9 cellular contexts compared by ENCODE assay signal in the genomic region with DNA sequence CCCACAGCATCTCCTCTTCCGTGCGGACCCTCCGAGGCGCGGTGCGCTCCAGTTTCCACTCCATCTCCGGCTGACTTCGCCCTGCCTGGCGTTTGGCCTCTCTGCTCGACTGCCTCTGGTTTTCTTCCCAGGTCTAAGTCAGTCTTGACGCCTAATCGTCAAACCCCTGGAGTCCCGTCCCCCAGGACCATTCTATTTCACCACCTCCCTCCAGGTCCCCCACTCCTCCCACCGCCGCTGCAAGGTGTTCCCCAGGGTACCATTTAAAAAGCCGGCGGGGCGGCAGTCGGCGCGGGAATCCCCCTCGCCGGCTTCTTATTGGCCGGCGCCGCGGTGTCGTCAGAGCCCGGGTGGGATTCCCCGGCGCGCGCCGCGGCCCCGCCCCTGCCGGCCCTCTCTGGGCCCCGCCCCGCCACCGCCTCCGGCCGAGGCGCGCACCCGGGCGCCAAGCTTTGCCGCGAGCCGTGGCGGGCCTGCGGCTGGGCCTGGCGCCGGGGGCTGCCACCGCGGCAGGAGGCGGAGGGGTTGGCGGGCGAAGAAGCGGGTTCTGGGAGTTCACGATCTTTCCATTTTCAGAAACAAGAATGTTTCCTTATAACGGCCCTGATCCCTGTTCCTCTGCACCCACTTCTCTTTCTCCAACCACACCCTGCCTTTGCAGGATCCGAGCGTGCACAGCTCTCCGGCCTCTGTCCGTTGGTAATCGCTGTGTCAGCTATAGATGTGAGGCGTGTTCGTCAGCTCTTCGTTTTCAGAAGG. TPM values are rescaled to one million over a fixed set of nuclear protein-coding genes. Genes with fewer than 3 reads are reported as not detected.
DNase-seq lines count a peak whose midpoint lies in the region; ATAC-seq lines count a peak whose summit lies in the region.
"Had no signal": no experiment of that assay in that cellular context is flagged by ENCODE, and none has a peak within 500 bp of the region (broad histone marks: within the 10 kb centered on the region; RNA-seq: fewer than 3 reads in every experiment).

A gene with protein sequence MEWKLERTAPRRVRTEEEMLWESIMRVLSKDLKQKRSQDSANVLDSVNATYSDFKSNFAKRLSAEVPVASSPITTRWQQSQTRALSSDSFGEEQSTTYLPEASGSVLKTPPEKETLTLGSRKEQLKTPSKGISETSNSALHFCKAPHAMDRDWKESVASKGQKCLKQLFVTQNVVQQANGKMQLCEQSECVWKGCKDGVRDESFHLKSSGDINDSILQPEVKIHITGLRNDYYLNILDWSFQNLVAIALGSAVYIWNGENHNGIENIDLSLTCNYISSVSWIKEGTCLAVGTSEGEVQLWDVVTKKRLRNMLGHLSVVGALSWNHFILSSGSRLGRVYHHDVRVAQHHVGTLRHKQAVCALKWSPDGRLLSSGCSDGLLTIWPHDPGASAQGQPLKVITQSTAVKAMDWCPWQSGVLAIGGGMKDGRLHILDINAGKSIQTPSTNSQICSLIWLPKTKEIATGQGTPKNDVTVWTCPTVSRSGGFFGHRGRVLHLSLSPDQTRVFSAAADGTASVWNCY (minus strand): TSS at position 241 of the 759 bp plus-strand sequence. CDS start 177 bp downstream, at position 64.

- H3K9me3 ChIP-seq in subcutaneous abdominal adipose tissue (ENCODE audit: control insufficient read depth in 5 of 5, low read length in 5 of 5) = no peaks in the 10 kb centered on the region

- peak within 1 kb of the TSS; percentile 67 to 79 (median 73) for H3K4me3 ChIP-seq in subcutaneous abdominal adipose tissue (ENCODE audit: low read depth in 1 of 5, low read length in 5 of 5)

- no peaks in the 10 kb centered on the region for H3K36me3 Mint-ChIP-seq in IgD-negative memory B cell

- peak within 1 kb of the TSS in 2 of 5 donors; percentile 55 to 59 for H3K9ac ChIP-seq in subcutaneous abdominal adipose tissue (ENCODE audit: low read length in 5 of 5)

- peaks cover 6 to 34% (median 28%) of the 10 kb centered on the region in 5 donors for H3K4me1 ChIP-seq in subcutaneous abdominal adipose tissue (ENCODE audit: control insufficient read depth in 5 of 5, insufficient read depth in 5 of 5, low read length in 5 of 5)

- no peak within 1 kb of the TSS for H3K27ac ChIP-seq in subcutaneous abdominal adipose tissue (ENCODE audit: low read depth, low read length)
- H3K27ac ChIP-seq: epithelial cell of prostate had no signal

- H3K27me3 ChIP-seq in subcutaneous abdominal adipose tissue (ENCODE audit: control insufficient read depth in 5 of 5, insufficient read depth in 4 of 5, low read length in 5 of 5) = peaks cover 29 to 38% (median 34%) of the 10 kb centered on the region in 5 donors

- H3K4me3 Mint-ChIP-seq in IgD-negative memory B cell = peak within 1 kb of the TSS; percentile 74 to 96 (median 88)

- peak; percentile 68 for DNase-seq in DMS53 treated with DMSO at 0.1 percent for 48 hours (lab: John Stamatoyannopoulos, UW; ENCODE audit: unreplicated experiment)
- peak; percentile 88 for DNase-seq in RPMI8226
- DNase-seq in activated T-helper 9 cell treated with anti-CD3 and anti-CD28 coated beads, Interleukin-2, amount 50 U/mL, for 16 hours (ENCODE audit: low read depth) = peak; percentile 71
- DNase-seq in foreskin melanocyte = peak; percentile 35
- DNase-seq in nucleus accumbens (lab: John Stamatoyannopoulos, UW) = peak in 35 of 56 donors; percentile 3 to 64 (median 21)

- H3K9me3 Mint-ChIP-seq in IgD-negative memory B cell = peaks cover 0 to 8% (median 4%) of the 10 kb centered on the region in 3 donors

- H3K27ac Mint-ChIP-seq in IgD-negative memory B cell = peak within 1 kb of the TSS; percentile 62 to 92 (median 79)

- peaks cover 53% of the 10 kb centered on the region for H3K27me3 Mint-ChIP-seq in IgD-negative memory B cell

- no peaks in the 10 kb centered on the region for H3K36me3 ChIP-seq in subcutaneous abdominal adipose tissue (ENCODE audit: control insufficient read depth in 5 of 5, insufficient read depth in 5 of 5, low read length in 5 of 5)

- peak; percentile 87 for ATAC-seq in GM21723 (IDR thresholded peaks at IDR 0.05; ENCODE audit: unreplicated experiment)

- H3K4me1 Mint-ChIP-seq in IgD-negative memory B cell = peaks cover 21 to 38% (median 22%) of the 10 kb centered on the region in 3 donors

RNA-seq across cellular contexts. Expression of the gene that starts here (rescaled TPM):
- polyA plus RNA-seq in IgD-negative memory B cell = not detected

Comparison
In these comparisons a context has a peak if more than half of its experiments do, and no peak if none do; other contexts are left out.
1. DNase-seq: peak in every context shown above with its lines; median percentile 88 in RPMI8226; 71 in activated T-helper 9 cell treated with anti-CD3 and anti-CD28 coated beads, Interleukin-2, amount 50 U/mL, for 16 hours; 68 in DMS53 treated with DMSO at 0.1 percent for 48 hours; 35 in foreskin melanocyte; 21 in nucleus accumbens.